ENCODE assay signal across 8 cellular contexts in genomic region chr16:17194190-17194780, GRCh38.
DNase-seq lines count a peak whose midpoint lies in the region; ATAC-seq and TF ChIP-seq lines count a peak whose summit lies in the region.

No MANE protein-coding gene starts in this region.

- no peak for DNase-seq in AG09319 (ENCODE audit: extremely low read depth, low read depth)
- DNase-seq in HK-2 (ENCODE audit: unreplicated experiment): peak; percentile 4
- DNase-seq in activated CD4-positive, alpha-beta T cell treated with anti-CD3 and anti-CD28 coated beads for 1 hour: peak; percentile 32
- DNase-seq in ecto neural progenitor cell (ENCODE audit: low spot score): peak; percentile 74
- peak; percentile 22 for DNase-seq in middle frontal gyrus (ENCODE audit: extremely low spot score, low spot score)
- DNase-seq in stimulated activated CD8-positive, alpha-beta memory T cell treated with anti-CD3 and anti-CD28 coated beads, Interleukin-7, amount 100 ng/mL, for 1 hour (ENCODE audit: low read depth in 2 of 2): peak; percentile 27 to 28
- no peak for DNase-seq in NCI-H2171 treated with DMSO at 0.1 percent for 48 hours (lab: John Stamatoyannopoulos, UW)

- ATAC-seq in GM19395 (IDR thresholded peaks at IDR 0.05; ENCODE audit: unreplicated experiment): no peak

- peak; percentile 75 for TF ChIP-seq CTCF in AG09319 (IDR thresholded peaks at IDR 0.05; ENCODE audit: low read depth, low read length)

Comparison
In these comparisons a context has a peak if more than half of its experiments do, and no peak if none do; other contexts are left out.
1. DNase-seq: peak in HK-2 (single experiment), activated CD4-positive, alpha-beta T cell treated with anti-CD3 and anti-CD28 coated beads for 1 hour (single experiment), ecto neural progenitor cell (single experiment), middle frontal gyrus (single experiment) and stimulated activated CD8-positive, alpha-beta memory T cell treated with anti-CD3 and anti-CD28 coated beads, Interleukin-7, amount 100 ng/mL, for 1 hour (2 of 2); none in AG09319 (single experiment) and NCI-H2171 treated with DMSO at 0.1 percent for 48 hours (single experiment).